In the genomic region with DNA sequence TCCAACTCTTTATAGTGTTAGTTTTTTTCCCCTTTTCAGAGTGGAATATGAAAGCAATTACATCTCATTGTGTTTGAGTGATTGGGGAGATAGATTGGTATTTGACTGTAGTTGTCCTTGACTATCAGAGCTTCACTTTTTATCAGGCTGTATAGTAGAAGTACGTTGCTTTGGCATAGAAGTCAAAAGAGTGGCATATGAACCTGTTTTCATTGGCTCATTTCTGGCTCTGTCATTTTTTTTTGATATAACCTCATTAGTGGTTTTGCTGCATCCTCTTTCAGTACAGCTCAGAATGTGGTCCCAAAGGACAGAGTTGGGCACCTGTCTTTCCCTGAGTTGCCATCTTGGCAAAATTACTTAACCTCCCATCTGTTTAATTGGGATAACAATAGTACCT, we compare ENCODE assay signal across 7 cellular contexts. TPM values are rescaled to one million over a fixed set of nuclear protein-coding genes. Genes with fewer than 3 reads are reported as not detected.
DNase-seq lines count a peak whose midpoint lies in the region; ATAC-seq and TF ChIP-seq lines count a peak whose summit lies in the region.

No MANE protein-coding gene starts in this region.

- H3K27ac Mint-ChIP-seq in effector memory CD8-positive, alpha-beta T cell: peak overlapping the region; percentile 96

- H3K4me2 ChIP-seq in HCT116 (ENCODE audit: low read length): peak overlapping the region; percentile 70

- whole genome bisulfite sequencing in spleen, 5 donors: 0 to 4% (median 0%) methylated on average over 1 of the region's 1 CpG
- 8 to 19% (median 11%) methylated on average over 1 of the region's 1 CpG for WGBS in heart left ventricle, 4 donors

- H3K36me3 ChIP-seq in HCT116 (ENCODE audit: control insufficient read depth in 1 of 2, insufficient read depth in 2 of 2, low read length in 2 of 2) (peaks cover 0 to 2% of the 10 kb centered on the region in 2 experiments; a peak in 1 of 4 replicates), NT2/D1 (ENCODE audit: insufficient read depth, insufficient read length, low read length) (peaks cover 14% of the 10 kb centered on the region), spleen (peaks cover 0 to 6% (median 0%) of the 10 kb centered on the region in 6 donors), heart left ventricle (peaks cover 0 to 2% (median 0%) of the 10 kb centered on the region in 9 donors)

- peaks cover 6 to 22% of the 10 kb centered on the region in 2 experiments; a peak in 3 of 4 replicates for H3K4me1 ChIP-seq in HCT116 (ENCODE audit: control insufficient read depth in 1 of 2, insufficient read depth in 2 of 2, low read length in 2 of 2)
- H3K4me1 ChIP-seq in NT2/D1 (ENCODE audit: insufficient read depth, insufficient read length): no peaks in the 10 kb centered on the region
- H3K4me1 ChIP-seq in spleen: peaks cover 20 to 65% (median 42%) of the 10 kb centered on the region in 6 donors
- H3K4me1 ChIP-seq in heart left ventricle: peaks cover 0 to 22% (median 10%) of the 10 kb centered on the region in 12 donors

- peaks cover 16% of the 10 kb centered on the region for H3K36me3 Mint-ChIP-seq in effector memory CD8-positive, alpha-beta T cell (ENCODE audit: insufficient read depth)

- CTCF ChIA-PET in HCT116 (lab: Charles Lee): no interaction called here

- no peak for TF ChIP-seq RAD21 in HCT116 (IDR thresholded peaks at IDR 0.05; ENCODE audit: low read depth)

- H2AFZ ChIP-seq in HCT116 (ENCODE audit: low read depth, low read length, poor library complexity, severe bottlenecking): no peak overlapping the region

- no peaks in the 10 kb centered on the region for H3K9me3 Mint-ChIP-seq in effector memory CD8-positive, alpha-beta T cell

- peaks cover 64% of the 10 kb centered on the region for H3K79me2 ChIP-seq in HCT116 (ENCODE audit: insufficient read depth, low read length)

- RAD21 ChIA-PET in HCT116 (lab: Charles Lee; ENCODE audit: low non-redundant PET in 1 of 2, low total read pairs in 2 of 2, uncharacterized antibody in 2 of 2, unreplicated experiment in 2 of 2): no interaction called here

- no peaks in the 10 kb centered on the region for H3K9me2 ChIP-seq in HCT116 (ENCODE audit: insufficient read depth)

- DNase-seq in HCT116 (ENCODE audit: low read depth, low spot score) (no peak), NT2/D1 (ENCODE audit: low read depth, low spot score) (no peak), spleen (no peak), heart left ventricle (no peak), dorsolateral prefrontal cortex (no peak)
- no peak for DNase-seq in effector memory CD8-positive, alpha-beta T cell

- H3K4me1 Mint-ChIP-seq in effector memory CD8-positive, alpha-beta T cell (ENCODE audit: low read depth in 2 of 2): peaks cover 24 to 34% of the 10 kb centered on the region in 2 donors

- intact Hi-C loops in HCT116 (cut with micrococcal nuclease) (no loop called here), spleen (cut with DNase I; ENCODE audit: low total_unique reads) (no loop called here), heart left ventricle (cut with DNase I) (loop anchor here in 1 of 10 donors (10.0 kb wide), 1 partner anchor 321 kb away; no protein-coding TSS in a partner anchor), dorsolateral prefrontal cortex (cut with DNase I) (loop anchor here in 1 of 2 donors (2.0 kb wide), 1 partner anchor 49 kb away; no protein-coding TSS in a partner anchor)

- no peaks in the 10 kb centered on the region for H3K27me3 Mint-ChIP-seq in effector memory CD8-positive, alpha-beta T cell

- POLR2A ChIA-PET in HCT116 (lab: Charles Lee): no interaction called here

- H4K20me1 ChIP-seq in HCT116 (ENCODE audit: insufficient read depth): 0 out of 2 replicates have a peak, but pooled peaks cover 5% of the 10 kb centered on the region

- H3K9ac ChIP-seq in HCT116 (ENCODE audit: low read length) (peak overlapping the region; percentile 98), NT2/D1 (ENCODE audit: insufficient read length, low read depth) (peak overlapping the region; percentile 95)

- TF ChIP-seq CTCF in HCT116 (IDR thresholded peaks at IDR 0.05 in 2 of 3, conservative IDR thresholded peaks at IDR 0.05 in 1 of 3; ENCODE audit: borderline replicate concordance in 1 of 3, insufficient read depth in 1 of 3, low read depth in 2 of 3, low read length in 2 of 3) (no peak), spleen (IDR thresholded peaks at IDR 0.05 in 8 of 11, conservative IDR thresholded peaks at IDR 0.05 in 3 of 11) (no peak), heart left ventricle (IDR thresholded peaks at IDR 0.05) (no peak), dorsolateral prefrontal cortex (IDR thresholded peaks at IDR 0.05 in 54 of 56, conservative IDR thresholded peaks at IDR 0.05 in 2 of 56; ENCODE audit: low read depth in 1 of 56, partially characterized antibody in 56 of 56) (no peak)

- peak overlapping the region; percentile 87 to 95 for H3K4me3 ChIP-seq in HCT116 (replicated peaks in 1 of 2; ENCODE audit: low read depth in 1 of 2, low read length in 2 of 2)
- peak overlapping the region; percentile 84 for H3K4me3 ChIP-seq in NT2/D1 (ENCODE audit: insufficient read length, low read depth)
- peak overlapping the region; percentile 76 to 97 (median 88) for H3K4me3 ChIP-seq in spleen
- peak overlapping the region in 5 of 12 donors; percentile 69 to 93 (median 80) for H3K4me3 ChIP-seq in heart left ventricle
- peak overlapping the region in 26 of 59 donors; percentile 70 to 98 (median 84) for H3K4me3 ChIP-seq in dorsolateral prefrontal cortex

- BruUV-seq in HCT116 (replicated peaks; lab: Mats Ljungman, UMichigan): no TSS peak

- peak overlapping the region; percentile 93; the same call in 1 of the 2 replicates for H3K27ac ChIP-seq in HCT116 (ENCODE audit: low read depth, low read length)
- peak overlapping the region in 6 of 8 donors; percentile 87 to 94 (median 92) for H3K27ac ChIP-seq in spleen
- H3K27ac ChIP-seq in heart left ventricle: no peak overlapping the region
- no peak overlapping the region for H3K27ac ChIP-seq in dorsolateral prefrontal cortex

- H3K27me3 ChIP-seq in HCT116 (ENCODE audit: insufficient read depth, low read length) (no peaks in the 10 kb centered on the region), NT2/D1 (ENCODE audit: insufficient read depth, insufficient read length) (no peaks in the 10 kb centered on the region), spleen (replicated peaks in 1 of 7) (no peaks in the 10 kb centered on the region), heart left ventricle (no peaks in the 10 kb centered on the region), dorsolateral prefrontal cortex (no peaks in the 10 kb centered on the region)

- no peaks in the 10 kb centered on the region for H3K9me3 ChIP-seq in HCT116 (ENCODE audit: control insufficient read depth in 1 of 2, insufficient read depth in 1 of 2, low read depth in 1 of 2, low read length in 2 of 2)
- no peaks in the 10 kb centered on the region for H3K9me3 ChIP-seq in NT2/D1 (ENCODE audit: insufficient read depth, low read length)
- no peaks in the 10 kb centered on the region for H3K9me3 ChIP-seq in spleen
- H3K9me3 ChIP-seq in heart left ventricle: no peaks in the 10 kb centered on the region

- ATAC-seq in GM18505 (IDR thresholded peaks at IDR 0.05; ENCODE audit: unreplicated experiment) (peak; percentile 22), HCT116 (no peak), heart left ventricle (no peak)
- no peak for ATAC-seq in effector memory CD8-positive, alpha-beta T cell (replicated peaks)

- peak overlapping the region; percentile 95 to 96 for H3K4me3 Mint-ChIP-seq in effector memory CD8-positive, alpha-beta T cell

- no peak for TF ChIP-seq POLR2A in GM18505 (IDR thresholded peaks at IDR 0.05; ENCODE audit: borderline replicate concordance, extremely low read depth, insufficient read depth, insufficient read length)
- TF ChIP-seq POLR2A in HCT116 (IDR thresholded peaks at IDR 0.05; ENCODE audit: borderline replicate concordance, extremely low read depth, insufficient read depth, insufficient read length): no peak
- peak in 1 of 3 donors; percentile 9 for TF ChIP-seq POLR2A in spleen (IDR thresholded peaks at IDR 0.05)
- no peak for TF ChIP-seq POLR2A in heart left ventricle (IDR thresholded peaks at IDR 0.05)

TF ChIP-seq in HCT116, 20 proteins besides CTCF, POLR2A, EP300 and RAD21 (continues in another document):
- TF ChIP-seq ZFX (IDR thresholded peaks at IDR 0.05) (no peak), FOSL1 (IDR thresholded peaks at IDR 0.05; ENCODE audit: low read depth) (no peak), EZH2 (IDR thresholded peaks at IDR 0.05) (no peak), ZNF274 (IDR thresholded peaks at IDR 0.05; ENCODE audit: low read depth, low read length) (no peak), ZBTB33 (IDR thresholded peaks at IDR 0.05; ENCODE audit: extremely low read depth, insufficient replicate concordance, low read length) (no peak)
- TF ChIP-seq, protein P1, sequence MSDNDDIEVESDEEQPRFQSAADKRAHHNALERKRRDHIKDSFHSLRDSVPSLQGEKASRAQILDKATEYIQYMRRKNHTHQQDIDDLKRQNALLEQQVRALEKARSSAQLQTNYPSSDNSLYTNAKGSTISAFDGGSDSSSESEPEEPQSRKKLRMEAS (IDR thresholded peaks at IDR 0.05): no peak

RNA-seq across cellular contexts. Expression of gene TMA16, which starts 1.4 kb away (rescaled TPM):
- total RNA-seq in HCT116 (2021; ENCODE audit: unreplicated experiment) (52.7 TPM), spleen (10 to 100 TPM; 25.8 to 39.0 (median 33.9) TPM), heart left ventricle (10 to 100 TPM in 7 of 9 donors, 1 to 10 TPM in 2; 8.3 to 16.9 (median 11.5) TPM), dorsolateral prefrontal cortex (10 to 100 TPM in 97 of 120 experiments, 1 to 10 TPM in 23; 5.2 to 19.5 (median 12.7) TPM)
- polyA plus RNA-seq in HCT116 (2012): 23.7 and 34.4 TPM in 2 replicates
- polyA plus RNA-seq in spleen (10 to 100 TPM; 15.6 to 22.5 (median 19.4) TPM), heart left ventricle (10 to 100 TPM in 1 of 2 donors, 1 to 10 TPM in 1; 6.1 to 16.6 TPM)

RNA-seq across cellular contexts. Expression of gene TKTL2, which starts 22.3 kb away (rescaled TPM):
- total RNA-seq in HCT116 (2021; ENCODE audit: unreplicated experiment) (not detected), spleen (under 1 TPM in 6 of 7 donors, not detected in 1; 0.13 to 0.60 (median 0.38) TPM), heart left ventricle (not detected), dorsolateral prefrontal cortex (under 1 TPM in 74 of 120 experiments, not detected in 46; 0.13 to 0.86 (median 0.25) TPM)
- 0.03 TPM in 1 of 2 replicates, not detected in the other for polyA plus RNA-seq in HCT116 (2012)
- polyA plus RNA-seq in spleen (under 1 TPM in 2 of 3 donors, not detected in 1; 0.06 to 0.15 TPM), heart left ventricle (not detected)

Comparison
In these comparisons a context has a peak if more than half of its experiments do, and no peak if none do; other contexts are left out.
1. H3K27ac ChIP-seq: peak in HCT116 (single experiment) and spleen (6 of 8); none in heart left ventricle (0 of 12) and dorsolateral prefrontal cortex (0 of 59).